Comparison of ENCODE assay signal across 8 cellular contexts in genomic region chr3:150721285-150722130, GRCh38. TPM values are rescaled to one million over a fixed set of nuclear protein-coding genes. Genes with fewer than 3 reads are reported as not detected.
DNase-seq lines count a peak whose midpoint lies in the region; ATAC-seq and TF ChIP-seq lines count a peak whose summit lies in the region.

No MANE protein-coding gene starts in this region.

- no peaks in the 10 kb centered on the region for H3K36me3 Mint-ChIP-seq in T-cell
- H3K36me3 Mint-ChIP-seq in activated T-cell treated with anti-CD3 and anti-CD28 coated beads, Interleukin-2, amount 50 U/mL, for 24 hours (ENCODE audit: low read depth) = no peaks in the 10 kb centered on the region

- no TSS peak for BruUV-seq in A673 (replicated peaks; lab: Mats Ljungman, UMichigan)

- peaks cover 12 to 18% (median 13%) of the 10 kb centered on the region in 3 donors for H3K4me1 Mint-ChIP-seq in T-cell
- H3K4me1 Mint-ChIP-seq in activated T-cell treated with anti-CD3 and anti-CD28 coated beads, Interleukin-2, amount 50 U/mL, for 24 hours (ENCODE audit: low read depth) = peaks cover 33% of the 10 kb centered on the region

- H3K36me3 ChIP-seq in A673 (ENCODE audit: insufficient read depth, low read length, poor library complexity, severe bottlenecking) = no peaks in the 10 kb centered on the region

- H3K27me3 ChIP-seq in A673 (replicated peaks; ENCODE audit: insufficient read depth, low read depth, low read length, poor library complexity) = no peaks in the 10 kb centered on the region

- H3K9me3 Mint-ChIP-seq in T-cell = peaks cover 0 to under 1% (median under 1%) of the 10 kb centered on the region in 3 donors
- no peaks in the 10 kb centered on the region for H3K9me3 Mint-ChIP-seq in activated T-cell treated with anti-CD3 and anti-CD28 coated beads, Interleukin-2, amount 50 U/mL, for 24 hours

- intact Hi-C loops in A673 (cut with micrococcal nuclease; ENCODE audit: unreplicated experiment) = loop anchor here (1.0 to 5.0 kb wide), 3 partner anchors 41 to 425 kb away; partner anchors contain the start of gene SIAH2

- DNase-seq in A673 (ENCODE audit: low spot score) (peak; percentile 84), NCI-H2029 treated with DMSO at 0.1 percent for 48 hours (lab: John Stamatoyannopoulos, UW) (peak; percentile 57), T-cell (peak in 2 of 34 experiments; percentile 23 to 27), fibroblast of villous mesenchyme (ENCODE audit: low read depth) (peak; percentile 75), omental fat pad (ENCODE audit: low spot score) (no peak)
- no peak for DNase-seq in activated T-cell treated with anti-CD3 and anti-CD28 coated beads, Interleukin-2, amount 50 U/mL, for 24 hours

- no peak overlapping the region for H3K4me3 Mint-ChIP-seq in T-cell
- H3K4me3 Mint-ChIP-seq in activated T-cell treated with anti-CD3 and anti-CD28 coated beads, Interleukin-2, amount 50 U/mL, for 24 hours = no peak overlapping the region

- H3K4me3 ChIP-seq in A673 (ENCODE audit: low read depth, low read length, poor library complexity, severe bottlenecking) = no peak overlapping the region
- no peak overlapping the region for H3K4me3 ChIP-seq in GM12875 (ENCODE audit: low read depth, low read length)
- no peak overlapping the region for H3K4me3 ChIP-seq in fibroblast of villous mesenchyme (ENCODE audit: low read depth, low read length)

- CTCF ChIA-PET in A673 (lab: Charles Lee) = interaction anchor here (0.6 to 1.5 kb wide), 4 partner anchors 42 to 955 kb away, joined by 3 to 5 read pairs (median 3); partner anchors contain the start of gene SIAH2
- CTCF ChIA-PET in T-cell (lab: Charles Lee) = interaction anchor here (0.6 to 3.5 kb wide), 26 partner anchors 8 to 425 kb away, joined by 3 to 15 read pairs (median 4); partner anchors contain the start of genes SIAH2 (in 2 of the 2), EIF2A (in 1 of the 2), ERICH6 (in 1 of the 2) and SERP1 (in 1 of the 2)

- no peaks in the 10 kb centered on the region for H3K9me3 ChIP-seq in A673 (ENCODE audit: low read depth, low read length, poor library complexity, severe bottlenecking)

- H3K27ac Mint-ChIP-seq in T-cell = no peak overlapping the region
- no peak overlapping the region for H3K27ac Mint-ChIP-seq in activated T-cell treated with anti-CD3 and anti-CD28 coated beads, Interleukin-2, amount 50 U/mL, for 24 hours

- TF ChIP-seq CTCF in A673 (conservative IDR thresholded peaks at IDR 0.05; ENCODE audit: low read depth, low read length) (peak; percentile 82), GM12875 (IDR thresholded peaks at IDR 0.05; ENCODE audit: borderline replicate concordance, insufficient read depth, low read depth, low read length) (peak; percentile 34; the same call in 1 of the 2 replicates), fibroblast of villous mesenchyme (IDR thresholded peaks at IDR 0.05; ENCODE audit: insufficient read depth, low read depth, low read length) (peak; percentile 75), omental fat pad (IDR thresholded peaks at IDR 0.05) (peak in 2 of 3 donors; percentile 63 to 96)

- POLR2A ChIA-PET in A673 (lab: Charles Lee; ENCODE audit: low non-redundant PET) (no interaction called here), T-cell (lab: Charles Lee) (interaction anchor here (0.6 to 1.5 kb wide), 3 partner anchors 42 to 421 kb away, joined by 3 read pairs; partner anchors contain the start of gene SIAH2 (in 1 of the 2))

- no peaks in the 10 kb centered on the region for H3K27me3 Mint-ChIP-seq in T-cell
- no peaks in the 10 kb centered on the region for H3K27me3 Mint-ChIP-seq in activated T-cell treated with anti-CD3 and anti-CD28 coated beads, Interleukin-2, amount 50 U/mL, for 24 hours

- H3K27ac ChIP-seq in A673 (ENCODE audit: low read depth, low read length, poor library complexity, severe bottlenecking) = no peak overlapping the region

- H3K4me1 ChIP-seq in A673 (ENCODE audit: insufficient read depth, low read length, poor library complexity, severe bottlenecking) = peaks cover 11% of the 10 kb centered on the region

- ATAC-seq in HG02938 (IDR thresholded peaks at IDR 0.05; ENCODE audit: unreplicated experiment) = peak; percentile 80
- ATAC-seq in T-cell (replicated peaks in 1 of 4) = peak; percentile 73 to 82 (median 77)
- ATAC-seq in omental fat pad (ENCODE audit: low FRiP score) = peak; percentile 75

RNA-seq across cellular contexts. Expression of gene ERICH6, which starts 17.8 kb away (rescaled TPM):
- total RNA-seq in A673 (2021) (0.24 and 0.32 TPM in 2 replicates), T-cell (under 1 TPM in 3 of 5 donors, not detected in 2; 0.26 to 0.39 (median 0.28) TPM), fibroblast of villous mesenchyme (0.32 and 0.43 TPM in 2 replicates), omental fat pad (not detected)

RNA-seq across cellular contexts. Expression of gene SIAH2, which starts 41.5 kb away (rescaled TPM):
- total RNA-seq in A673 (2021) = 26.8 and 28.8 TPM in 2 replicates
- 10 to 100 TPM; 24.5 to 40.3 (median 26.4) TPM for total RNA-seq in T-cell
- 30.2 and 63.8 TPM in 2 replicates for total RNA-seq in fibroblast of villous mesenchyme
- total RNA-seq in omental fat pad = 10 to 100 TPM; 30.6 to 45.3 (median 32.1) TPM

Comparison
In these comparisons a context has a peak if more than half of its experiments do, and no peak if none do; other contexts are left out.
1. DNase-seq: peak in A673 (single experiment), NCI-H2029 treated with DMSO at 0.1 percent for 48 hours (single experiment) and fibroblast of villous mesenchyme (single experiment); none in omental fat pad (single experiment) and activated T-cell treated with anti-CD3 and anti-CD28 coated beads, Interleukin-2, amount 50 U/mL, for 24 hours (single experiment).
2. Peak in every context shown above with its lines, with median percentiles within 50 percentile points of each other: CTCF ChIP-seq and ATAC-seq.